8 cellular contexts compared by ENCODE assay signal in the genomic region with DNA sequence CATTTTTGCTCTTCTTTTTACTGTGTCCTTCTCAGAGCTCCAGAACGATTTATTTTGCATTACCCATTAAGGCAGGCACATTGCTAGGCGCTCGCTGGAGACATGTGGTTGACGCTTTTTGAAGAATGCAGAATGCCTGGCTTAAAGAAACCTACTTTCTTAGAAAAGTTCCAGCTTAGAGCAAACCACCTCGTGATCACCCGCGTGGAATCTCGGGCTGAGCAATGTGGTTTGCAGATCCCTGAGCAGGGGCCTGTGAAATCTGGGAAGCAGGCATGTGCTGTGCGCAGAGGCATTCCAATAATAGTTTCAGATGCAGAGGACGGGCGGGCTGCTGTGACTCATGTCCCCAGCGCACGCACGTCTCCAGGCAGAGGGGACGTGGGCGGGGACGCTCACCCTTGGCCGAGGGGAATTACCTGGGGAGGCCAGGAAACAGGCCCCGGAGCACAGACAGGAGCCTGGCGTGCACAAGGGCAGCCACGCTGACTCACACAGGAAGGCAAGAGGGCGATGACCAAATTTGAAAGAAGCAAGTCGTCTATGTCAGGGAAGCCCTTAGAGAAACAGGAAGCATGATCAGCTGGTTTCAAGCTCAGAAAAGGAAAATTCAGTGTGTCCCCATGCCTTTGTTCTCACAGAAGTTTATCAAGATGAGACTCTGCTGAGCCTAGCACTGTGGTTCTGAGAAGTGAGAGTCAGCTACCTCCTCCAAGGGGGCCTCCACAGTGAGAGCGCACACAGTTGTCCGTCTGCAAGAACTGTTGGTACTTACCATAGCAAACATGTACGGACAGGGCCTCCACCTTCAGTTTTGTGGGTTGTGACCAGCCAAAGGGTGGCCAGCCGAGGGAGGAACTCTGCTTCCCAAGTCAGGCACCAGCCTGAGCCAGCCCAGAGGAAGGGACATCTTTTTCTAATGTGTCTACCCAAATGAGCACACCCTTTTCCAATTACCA.
A peak's percentile ranks its signal among the peaks of the same experiment; 100 is the strongest.
DNase-seq lines count a peak whose midpoint lies in the region; ATAC-seq and TF ChIP-seq lines count a peak whose summit lies in the region.

No MANE protein-coding gene starts in this region.

- ATAC-seq in GM18502 (IDR thresholded peaks at IDR 0.05; ENCODE audit: poor library complexity, unreplicated experiment): peak; percentile 95
- peak; percentile 98 for ATAC-seq in HG02884 (IDR thresholded peaks at IDR 0.05; ENCODE audit: unreplicated experiment)

- no peak overlapping the region for H3K9ac ChIP-seq in stomach smooth muscle (ENCODE audit: low read length in 2 of 2)

- peak; percentile 89 for DNase-seq in OCI-M1 (lab: John Stamatoyannopoulos, UW)
- DNase-seq in activated T-helper 1 cell treated with Interleukin-2 at 50 U/mL for 16 hours (ENCODE audit: low read depth): peak; percentile 82
- DNase-seq in fibroblast of mammary gland (ENCODE audit: low read depth): peak; percentile 93
- peak; percentile 97 for DNase-seq in non-pigmented ciliary epithelial cell (ENCODE audit: low read depth)
- no peak for DNase-seq in SK-N-DZ (ENCODE audit: low spot score)

- peaks cover 0 to 4% of the 10 kb centered on the region in 2 donors for H3K27me3 ChIP-seq in stomach smooth muscle (ENCODE audit: control insufficient read depth in 1 of 2, insufficient read depth in 2 of 2, low read length in 2 of 2)

- no peaks in the 10 kb centered on the region for H3K4me1 ChIP-seq in stomach smooth muscle (ENCODE audit: control insufficient read depth, insufficient read depth, low read length)

- H3K36me3 ChIP-seq in stomach smooth muscle (ENCODE audit: control insufficient read depth in 2 of 2, insufficient read depth in 2 of 2, low read length in 2 of 2): no peaks in the 10 kb centered on the region

- no peaks in the 10 kb centered on the region for H3K9me3 ChIP-seq in stomach smooth muscle (ENCODE audit: control insufficient read depth in 2 of 2, low read length in 2 of 2)

- TF ChIP-seq CTCF in fibroblast of mammary gland (conservative IDR thresholded peaks at IDR 0.05; ENCODE audit: control insufficient read depth, insufficient read depth, low read depth, low read length): no peak

- peak overlapping the region; percentile 19 for H3K27ac ChIP-seq in stomach smooth muscle (ENCODE audit: low read length)

- H3K4me3 ChIP-seq in fibroblast of mammary gland (ENCODE audit: control insufficient read depth, low read depth, low read length) (no peak overlapping the region), stomach smooth muscle (ENCODE audit: low read length in 2 of 2) (no peak overlapping the region)
